ENCODE assay signal across 10 cellular contexts in genomic region chr12:6996040-6996441, GRCh38. TPM values are rescaled to one million over a fixed set of nuclear protein-coding genes. Genes with fewer than 3 reads are reported as not detected.
DNase-seq lines count a peak whose midpoint lies in the region; TF ChIP-seq lines count a peak whose summit lies in the region.
"Had no signal": no experiment of that assay in that cellular context is flagged by ENCODE, and none has a peak within 500 bp of the region (broad histone marks: within the 10 kb centered on the region; RNA-seq: fewer than 3 reads in every experiment).

No MANE protein-coding gene starts in this region.

- in situ Hi-C loops in astrocyte of the cerebellum (cut with HindIII; ENCODE audit: low sequenced_read_pairs), result no loop called here

- CTCF ChIA-PET in activated CD4-positive, alpha-beta memory T cell treated with anti-CD3 and anti-CD28 coated beads for 36 hours (lab: Charles Lee), result no interaction called here

- POLR2A ChIA-PET in activated CD4-positive, alpha-beta memory T cell treated with anti-CD3 and anti-CD28 coated beads for 36 hours (lab: Charles Lee), result no interaction called here

- H3K36me3 ChIP-seq in osteoblast (ENCODE audit: insufficient read depth, low read length), result peaks cover 3% of the 10 kb centered on the region

- no peaks in the 10 kb centered on the region for H3K9me3 Mint-ChIP-seq in activated CD4-positive, alpha-beta memory T cell treated with anti-CD3 and anti-CD28 coated beads for 36 hours
- no peaks in the 10 kb centered on the region for H3K9me3 Mint-ChIP-seq in activated T-helper 2 cell treated with anti-CD3 and anti-CD28 coated beads, Interferon-gamma antibody, Interleukin-2, Interleukin-4, amounts not matched to agents 10 μg/mL and 5 μg/mL and 100 μg/mL, durations not matched to agents 14 hours and 24 hours and 36 hours
- H3K9me3 Mint-ChIP-seq: stimulated activated memory B cell treated with anti-CD40 and anti-IgM and Interleukin-4, amounts not matched to agents 10 μg/mL and 1 μg/mL and 100 μg/mL, for 72 hours had no signal

- H3K27ac ChIP-seq in osteoblast (ENCODE audit: low read depth, low read length), result no peak overlapping the region
- H3K27ac ChIP-seq: body of pancreas had no signal

- DNase-seq in HCEC 1CT (peak; percentile 83), astrocyte of the cerebellum (ENCODE audit: low read depth) (peak; percentile 24), osteoblast (ENCODE audit: insufficient read length, low spot score, missing footprints) (peak; percentile 88), hippocampal formation (lab: John Stamatoyannopoulos, UW) (no peak)
- no peak for DNase-seq in activated CD4-positive, alpha-beta memory T cell treated with anti-CD3 and anti-CD28 coated beads for 36 hours
- no peak for DNase-seq in activated T-helper 2 cell treated with anti-CD3 and anti-CD28 coated beads, Interferon-gamma antibody, Interleukin-2, Interleukin-4, amounts not matched to agents 10 μg/mL and 5 μg/mL and 100 μg/mL, durations not matched to agents 14 hours and 24 hours and 36 hours (ENCODE audit: low spot score)
- DNase-seq: activated CD4-positive, alpha-beta T cell treated with anti-CD3 and anti-CD28 coated beads for 1 hour; body of pancreas had no signal

- TF ChIP-seq CTCF in astrocyte of the cerebellum (IDR thresholded peaks at IDR 0.05; ENCODE audit: low read depth, low read length, missing control alignments) (no peak), osteoblast (IDR thresholded peaks at IDR 0.05; ENCODE audit: extremely low read depth, low read depth, low read length) (no peak)

- no peak overlapping the region for H2AFZ ChIP-seq in osteoblast (ENCODE audit: low read length)

- H3K79me2 ChIP-seq in osteoblast (ENCODE audit: insufficient read depth, low read length), result no peaks in the 10 kb centered on the region

- peaks cover 4% of the 10 kb centered on the region for H3K4me1 Mint-ChIP-seq in activated CD4-positive, alpha-beta memory T cell treated with anti-CD3 and anti-CD28 coated beads for 36 hours (ENCODE audit: low read depth)
- H3K4me1 Mint-ChIP-seq in activated T-helper 2 cell treated with anti-CD3 and anti-CD28 coated beads, Interferon-gamma antibody, Interleukin-2, Interleukin-4, amounts not matched to agents 10 μg/mL and 5 μg/mL and 100 μg/mL, durations not matched to agents 14 hours and 24 hours and 36 hours (ENCODE audit: low read depth), result no peaks in the 10 kb centered on the region
- H3K4me1 Mint-ChIP-seq: stimulated activated memory B cell treated with anti-CD40 and anti-IgM and Interleukin-4, amounts not matched to agents 10 μg/mL and 1 μg/mL and 100 μg/mL, for 72 hours had no signal

- peaks cover 30% of the 10 kb centered on the region for H3K36me3 Mint-ChIP-seq in activated CD4-positive, alpha-beta memory T cell treated with anti-CD3 and anti-CD28 coated beads for 36 hours
- peaks cover 59% of the 10 kb centered on the region for H3K36me3 Mint-ChIP-seq in activated T-helper 2 cell treated with anti-CD3 and anti-CD28 coated beads, Interferon-gamma antibody, Interleukin-2, Interleukin-4, amounts not matched to agents 10 μg/mL and 5 μg/mL and 100 μg/mL, durations not matched to agents 14 hours and 24 hours and 36 hours (ENCODE audit: low read depth)

- H3K4me2 ChIP-seq in osteoblast (ENCODE audit: insufficient read depth, low read length), result no peak overlapping the region

- no peaks in the 10 kb centered on the region for H3K27me3 Mint-ChIP-seq in activated CD4-positive, alpha-beta memory T cell treated with anti-CD3 and anti-CD28 coated beads for 36 hours
- H3K27me3 Mint-ChIP-seq in activated T-helper 2 cell treated with anti-CD3 and anti-CD28 coated beads, Interferon-gamma antibody, Interleukin-2, Interleukin-4, amounts not matched to agents 10 μg/mL and 5 μg/mL and 100 μg/mL, durations not matched to agents 14 hours and 24 hours and 36 hours (ENCODE audit: low read depth), result no peaks in the 10 kb centered on the region
- H3K27me3 Mint-ChIP-seq: stimulated activated memory B cell treated with anti-CD40 and anti-IgM and Interleukin-4, amounts not matched to agents 10 μg/mL and 1 μg/mL and 100 μg/mL, for 72 hours had no signal

- H3K27ac Mint-ChIP-seq in activated CD4-positive, alpha-beta memory T cell treated with anti-CD3 and anti-CD28 coated beads for 36 hours, result no peak overlapping the region
- H3K27ac Mint-ChIP-seq in activated T-helper 2 cell treated with anti-CD3 and anti-CD28 coated beads, Interferon-gamma antibody, Interleukin-2, Interleukin-4, amounts not matched to agents 10 μg/mL and 5 μg/mL and 100 μg/mL, durations not matched to agents 14 hours and 24 hours and 36 hours, result no peak overlapping the region
- H3K27ac Mint-ChIP-seq: stimulated activated memory B cell treated with anti-CD40 and anti-IgM and Interleukin-4, amounts not matched to agents 10 μg/mL and 1 μg/mL and 100 μg/mL, for 72 hours had no signal

- H3K4me3 Mint-ChIP-seq in activated CD4-positive, alpha-beta memory T cell treated with anti-CD3 and anti-CD28 coated beads for 36 hours, result no peak overlapping the region
- no peak overlapping the region for H3K4me3 Mint-ChIP-seq in activated T-helper 2 cell treated with anti-CD3 and anti-CD28 coated beads, Interferon-gamma antibody, Interleukin-2, Interleukin-4, amounts not matched to agents 10 μg/mL and 5 μg/mL and 100 μg/mL, durations not matched to agents 14 hours and 24 hours and 36 hours (ENCODE audit: low read depth)
- H3K4me3 Mint-ChIP-seq: stimulated activated memory B cell treated with anti-CD40 and anti-IgM and Interleukin-4, amounts not matched to agents 10 μg/mL and 1 μg/mL and 100 μg/mL, for 72 hours had no signal

- no peaks in the 10 kb centered on the region for H3K9me3 ChIP-seq in osteoblast (ENCODE audit: low read depth, low read length)
- H3K9me3 ChIP-seq: body of pancreas had no signal

- intact Hi-C loops in activated CD4-positive, alpha-beta memory T cell treated with anti-CD3 and anti-CD28 coated beads for 36 hours (cut with micrococcal nuclease), result no loop called here
- intact Hi-C loops in activated T-helper 2 cell treated with anti-CD3 and anti-CD28 coated beads, Interferon-gamma antibody, Interleukin-2, Interleukin-4, amounts not matched to agents 10 μg/mL and 5 μg/mL and 100 μg/mL, durations not matched to agents 14 hours and 24 hours and 36 hours (cut with micrococcal nuclease), result no loop called here

- H4K20me1 ChIP-seq in osteoblast (ENCODE audit: insufficient read depth, low read length), result peaks cover 5% of the 10 kb centered on the region

- H3K4me1 ChIP-seq in osteoblast (ENCODE audit: insufficient read depth, low read length), result peaks cover 7% of the 10 kb centered on the region

- H3K27me3 ChIP-seq in osteoblast (ENCODE audit: insufficient read depth, low read length), result no peaks in the 10 kb centered on the region
- H3K27me3 ChIP-seq: body of pancreas had no signal

- H3K4me3 ChIP-seq in astrocyte of the cerebellum (ENCODE audit: low read depth, low read length) (no peak overlapping the region), osteoblast (ENCODE audit: insufficient read depth, low read length) (no peak overlapping the region)
- H3K4me3 ChIP-seq: body of pancreas had no signal

RNA-seq across cellular contexts. Expression of gene LPCAT3, which starts 22.2 kb away (rescaled TPM):
- total RNA-seq in osteoblast, result 20.3 and 23.6 TPM in 2 replicates
- 10 to 100 TPM; 18.3 to 20.5 TPM for total RNA-seq in activated CD4-positive, alpha-beta memory T cell treated with anti-CD3 and anti-CD28 coated beads for 36 hours
- 30.9 and 34.0 TPM in 2 replicates for total RNA-seq in activated T-helper 2 cell treated with anti-CD3 and anti-CD28 coated beads, Interferon-gamma antibody, Interleukin-2, Interleukin-4, amounts not matched to agents 10 μg/mL and 5 μg/mL and 100 μg/mL, durations not matched to agents 14 hours and 24 hours and 36 hours

RNA-seq across cellular contexts. Expression of gene EMG1, which starts 25.3 kb away (rescaled TPM):
- 21.0 and 25.3 TPM in 2 replicates for total RNA-seq in osteoblast
- total RNA-seq in activated CD4-positive, alpha-beta memory T cell treated with anti-CD3 and anti-CD28 coated beads for 36 hours, result 10 to 100 TPM; 76.5 to 81.5 TPM
- total RNA-seq in activated T-helper 2 cell treated with anti-CD3 and anti-CD28 coated beads, Interferon-gamma antibody, Interleukin-2, Interleukin-4, amounts not matched to agents 10 μg/mL and 5 μg/mL and 100 μg/mL, durations not matched to agents 14 hours and 24 hours and 36 hours, result 104 and 112 TPM in 2 replicates

RNA-seq across cellular contexts. Expression of gene PHB2, which starts 25.6 kb away (rescaled TPM):
- 161 and 168 TPM in 2 replicates for total RNA-seq in osteoblast
- 100 to 1,000 TPM; 334 to 346 TPM for total RNA-seq in activated CD4-positive, alpha-beta memory T cell treated with anti-CD3 and anti-CD28 coated beads for 36 hours
- 381 and 391 TPM in 2 replicates for total RNA-seq in activated T-helper 2 cell treated with anti-CD3 and anti-CD28 coated beads, Interferon-gamma antibody, Interleukin-2, Interleukin-4, amounts not matched to agents 10 μg/mL and 5 μg/mL and 100 μg/mL, durations not matched to agents 14 hours and 24 hours and 36 hours

RNA-seq across cellular contexts. Expression of gene PTPN6, which starts 44.9 kb away (rescaled TPM):
- 0.29 and 0.36 TPM in 2 replicates for total RNA-seq in osteoblast
- total RNA-seq in activated CD4-positive, alpha-beta memory T cell treated with anti-CD3 and anti-CD28 coated beads for 36 hours, result 100 to 1,000 TPM; 321 to 324 TPM
- total RNA-seq in activated T-helper 2 cell treated with anti-CD3 and anti-CD28 coated beads, Interferon-gamma antibody, Interleukin-2, Interleukin-4, amounts not matched to agents 10 μg/mL and 5 μg/mL and 100 μg/mL, durations not matched to agents 14 hours and 24 hours and 36 hours, result 250 and 252 TPM in 2 replicates
- total RNA-seq: H4 had no signal

RNA-seq across cellular contexts. Expression of gene C12orf57, which starts 52.2 kb away (rescaled TPM):
- total RNA-seq in osteoblast, result 81.4 and 93.4 TPM in 2 replicates
- 100 to 1,000 TPM; 257 to 272 TPM for total RNA-seq in activated CD4-positive, alpha-beta memory T cell treated with anti-CD3 and anti-CD28 coated beads for 36 hours
- 158 and 173 TPM in 2 replicates for total RNA-seq in activated T-helper 2 cell treated with anti-CD3 and anti-CD28 coated beads, Interferon-gamma antibody, Interleukin-2, Interleukin-4, amounts not matched to agents 10 μg/mL and 5 μg/mL and 100 μg/mL, durations not matched to agents 14 hours and 24 hours and 36 hours

Comparison
In these comparisons a context has a peak if more than half of its experiments do, and no peak if none do; other contexts are left out.
1. DNase-seq: peak in HCEC 1CT (single experiment), astrocyte of the cerebellum (single experiment) and osteoblast (single experiment); none in activated CD4-positive, alpha-beta memory T cell treated with anti-CD3 and anti-CD28 coated beads for 36 hours (single experiment), hippocampal formation (0 of 2) and activated T-helper 2 cell treated with anti-CD3 and anti-CD28 coated beads, Interferon-gamma antibody, Interleukin-2, Interleukin-4, amounts not matched to agents 10 μg/mL and 5 μg/mL and 100 μg/mL, durations not matched to agents 14 hours and 24 hours and 36 hours (single experiment).